Comparison of ENCODE assay signal across 24 cellular contexts in the genomic region with DNA sequence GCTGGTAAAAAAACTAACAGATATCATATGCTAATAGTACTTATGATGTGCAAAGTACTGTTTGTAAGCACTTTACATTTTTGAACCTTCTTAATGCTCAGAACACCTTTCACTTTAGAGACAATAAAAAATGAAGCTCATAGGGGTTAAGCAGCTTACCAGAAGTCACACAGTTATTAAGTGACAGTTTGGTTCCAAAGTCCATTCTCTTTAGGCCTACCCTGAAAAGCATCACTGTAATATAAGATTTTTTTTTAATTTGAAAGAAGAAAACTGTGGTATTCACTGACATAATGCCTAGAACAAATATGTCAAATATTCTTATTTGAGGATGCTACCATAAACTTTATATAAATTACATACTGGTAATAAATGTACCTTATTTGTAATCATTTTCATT.
"Had no signal": no experiment of that assay in that cellular context is flagged by ENCODE, and none has a peak within 500 bp of the region (broad histone marks: within the 10 kb centered on the region; RNA-seq: fewer than 3 reads in every experiment).

No MANE protein-coding gene starts in this region.

- H3K36me3 ChIP-seq: esophagus muscularis mucosa, heart left ventricle, left ventricle myocardium inferior, thoracic aorta, WERI-Rb-1 had no signal

- ATAC-seq: activated CD4-positive, CD25-positive, alpha-beta regulatory T cell treated with anti-CD3 and anti-CD28 coated beads, Interleukin-2, amount 50 U/mL, for 24 hours; foreskin keratinocyte; heart left ventricle; mucosa of descending colon; sciatic nerve; stimulated activated effector memory CD8-positive, alpha-beta T cell treated with anti-CD3 and anti-CD28 coated beads, Interleukin-12 subunit alpha, Interleukin-12 subunit beta, amount 100 ng/mL, for 72 hours had no signal

- DNase-seq: activated CD4-positive, alpha-beta T cell treated with anti-CD3 and anti-CD28 coated beads for 48 hours; activated CD4-positive, alpha-beta T cell treated with anti-CD3 and anti-CD28 coated beads, Interleukin-2, amount 50 U/mL, for 48 hours; activated CD8-positive, alpha-beta memory T cell treated with anti-CD3 and anti-CD28 coated beads for 24 hours; activated effector memory CD4-positive, alpha-beta T cell treated with Interleukin-2 at 50 U/mL for 16 hours; activated naive CD4-positive, alpha-beta T cell treated with Interleukin-2 at 50 U/mL for 16 hours; anterior cingulate cortex; dermis blood vessel endothelial cell; effector CD4-positive, alpha-beta T cell; foreskin keratinocyte; heart left ventricle; hypothalamus; kidney glomerular epithelial cell; left ventricle myocardium inferior; mucosa of descending colon; posterior cingulate gyrus; stimulated activated CD4-positive, alpha-beta T cell treated with anti-CD3 and anti-CD28 coated beads, Interleukin-4, amount 100 ng/mL, for 24 hours; trophoblast cell; WERI-Rb-1 had no signal

- H3K9me3 ChIP-seq: esophagus muscularis mucosa, heart left ventricle, left ventricle myocardium inferior, mucosa of descending colon, thoracic aorta had no signal

- H3K27ac ChIP-seq: esophagus muscularis mucosa, foreskin keratinocyte, heart left ventricle, left ventricle myocardium inferior, skin epidermis, thoracic aorta, WERI-Rb-1 had no signal

- H3K4me1 ChIP-seq: esophagus muscularis mucosa, foreskin keratinocyte, heart left ventricle, left ventricle myocardium inferior had no signal

- H3K27me3 ChIP-seq: esophagus muscularis mucosa, foreskin keratinocyte, heart left ventricle had no signal

- H3K4me3 ChIP-seq: esophagus muscularis mucosa, heart left ventricle, left ventricle myocardium inferior, mucosa of descending colon, skin epidermis, thoracic aorta had no signal
